17 cellular contexts compared by ENCODE assay signal in genomic region chr1:54267815-54268551, GRCh38.
A peak's percentile ranks its signal among the peaks of the same experiment; 100 is the strongest.
DNase-seq lines count a peak whose midpoint lies in the region; ATAC-seq, FAIRE-seq and TF ChIP-seq lines count a peak whose summit lies in the region.
"Had no signal": no experiment of that assay in that cellular context is flagged by ENCODE, and none has a peak within 500 bp of the region (broad histone marks: within the 10 kb centered on the region; RNA-seq: fewer than 3 reads in every experiment).

No MANE protein-coding gene starts in this region.

- no peaks in the 10 kb centered on the region for H3K79me2 ChIP-seq in GM12878 (ENCODE audit: control insufficient read depth, insufficient read depth, low read length)

- TF ChIP-seq CTCF in right atrium auricular region (IDR thresholded peaks at IDR 0.05), result no peak
- TF ChIP-seq CTCF in GM12878 (IDR thresholded peaks at IDR 0.05 in 2 of 3, conservative IDR thresholded peaks at IDR 0.05 in 1 of 3; ENCODE audit: control insufficient read depth in 2 of 3, extremely low read depth in 1 of 3, insufficient read depth in 1 of 3, low read depth in 3 of 3, low read length in 3 of 3), result no peak
- no peak for TF ChIP-seq CTCF in vagina (IDR thresholded peaks at IDR 0.05)

- H3K9me3 ChIP-seq in right atrium auricular region, result no peaks in the 10 kb centered on the region
- no peaks in the 10 kb centered on the region for H3K9me3 ChIP-seq in GM12878 (replicated peaks; ENCODE audit: control insufficient read depth, insufficient read depth, low read length)
- no peaks in the 10 kb centered on the region for H3K9me3 ChIP-seq in vagina
- H3K9me3 ChIP-seq: A549, MG63 had no signal

- BruUV-seq in GM12878 (replicated peaks; lab: Mats Ljungman, UMichigan), result TSS peak; percentile 23

- H3K4me3 ChIP-seq in right atrium auricular region (no peak overlapping the region), GM12878 (no peak overlapping the region), vagina (no peak overlapping the region)
- H3K4me3 ChIP-seq: A549, MG63 had no signal

- 87% methylated on average over 15 of the region's 15 CpGs for WGBS in GM12878 (ENCODE audit: insufficient coverage, insufficient replicate concordance, low lambda C conversion rate, missing lambda C conversion rate)

- no peaks in the 10 kb centered on the region for H3K27me3 ChIP-seq in right atrium auricular region
- no peaks in the 10 kb centered on the region for H3K27me3 ChIP-seq in GM12878 (replicated peaks in 1 of 2; ENCODE audit: control insufficient read depth in 2 of 2, insufficient read depth in 2 of 2, low read length in 1 of 2)
- no peaks in the 10 kb centered on the region for H3K27me3 ChIP-seq in vagina
- H3K27me3 ChIP-seq: MG63 had no signal

- H2AFZ ChIP-seq in GM12878 (ENCODE audit: control insufficient read depth, low read depth, low read length), result no peak overlapping the region

- CTCF ChIA-PET in GM12878 (lab: Yijun Ruan, JAX), result interaction anchor here (2.1 kb wide), 1 partner anchor 221 kb away, joined by 7 read pairs; no protein-coding TSS in a partner anchor

- SMC1A ChIA-PET in GM12878 (lab: Charles Lee; ENCODE audit: uncharacterized antibody, unreplicated experiment), result no interaction called here

- no peak overlapping the region for H3K9ac ChIP-seq in GM12878 (ENCODE audit: control insufficient read depth, insufficient read depth, low read length)

- TF ChIP-seq EP300 in GM12878 (IDR thresholded peaks at IDR 0.05; ENCODE audit: borderline replicate concordance in 1 of 2, control insufficient read depth in 1 of 2, low read depth in 2 of 2, low read length in 2 of 2), result no peak

- no peak overlapping the region for H3K27ac ChIP-seq in right atrium auricular region
- H3K27ac ChIP-seq in GM12878 (ENCODE audit: control insufficient read depth, insufficient read depth), result no peak overlapping the region
- peak overlapping the region; percentile 24 for H3K27ac ChIP-seq in vagina
- H3K27ac ChIP-seq: A549 had no signal

- in situ Hi-C loops in GM12878 (cut with MboI), result no loop called here

- no peak for ATAC-seq in Right ventricle myocardium inferior
- no peak for ATAC-seq in GM12878
- no peak for ATAC-seq in HG02798 (IDR thresholded peaks at IDR 0.05; ENCODE audit: poor library complexity, unreplicated experiment)
- no peak for ATAC-seq in HG02588 (IDR thresholded peaks at IDR 0.05; ENCODE audit: unreplicated experiment)
- ATAC-seq: A549, Panc1 had no signal

- H4K20me1 ChIP-seq in GM12878 (ENCODE audit: control insufficient read depth, insufficient read depth), result no peaks in the 10 kb centered on the region; the same call in 1 of the 2 replicates

- RAD21 ChIA-PET in GM12878 (lab: Charles Lee; ENCODE audit: unreplicated experiment), result no interaction called here

- H3K36me3 ChIP-seq in right atrium auricular region, result no peaks in the 10 kb centered on the region
- H3K36me3 ChIP-seq in GM12878 (ENCODE audit: control insufficient read depth in 2 of 2, insufficient read depth in 2 of 2, low read length in 1 of 2), result peaks cover 0 to 3% of the 10 kb centered on the region in 2 experiments; a peak in 2 of 4 replicates
- H3K36me3 ChIP-seq in vagina, result no peaks in the 10 kb centered on the region
- H3K36me3 ChIP-seq: MG63 had no signal

- DNase-seq in Right ventricle myocardium inferior (ENCODE audit: missing footprints) (peak; percentile 33), right atrium auricular region (ENCODE audit: low spot score) (no peak), GM12878 (ENCODE audit: low read depth, low spot score) (no peak), left kidney (ENCODE audit: low read depth, low spot score) (peak; percentile 48), vagina (ENCODE audit: extremely low spot score in 2 of 2) (no peak), NCI-H524 treated with DMSO at 0.1 percent for 48 hours (lab: John Stamatoyannopoulos, UW) (no peak)
- DNase-seq: CD4-positive, alpha-beta memory T cell; EL; H7; MG63; NCI-H1092 treated with DMSO at 0.1 percent for 48 hours; NCI-H2081 treated with DMSO at 0.1 percent for 48 hours had no signal

- intact Hi-C loops in Right ventricle myocardium inferior (cut with DNase I) (no loop called here), GM12878 (cut with micrococcal nuclease; ENCODE audit: unreplicated experiment) (no loop called here), vagina (cut with DNase I) (no loop called here)

- no peak for TF ChIP-seq POLR2A in GM12878 (IDR thresholded peaks at IDR 0.05; ENCODE audit: low read depth, low read length)
- TF ChIP-seq POLR2A in vagina (IDR thresholded peaks at IDR 0.05), result no peak

- H3K4me2 ChIP-seq in GM12878 (ENCODE audit: control insufficient read depth, insufficient read depth), result no peak overlapping the region
- H3K4me2 ChIP-seq: A549 had no signal

- TF ChIP-seq RAD21 in GM12878 (IDR thresholded peaks at IDR 0.05; ENCODE audit: insufficient read depth, low read depth, low read length), result no peak

- POLR2A ChIA-PET in GM12878 (lab: Charles Lee), result no interaction called here

- no peak for FAIRE-seq in GM12878 (lab: Jason Lieb, UNC)
- FAIRE-seq: A549, HTR-8/SVneo had no signal

- H3K4me1 ChIP-seq in right atrium auricular region (peaks cover 0 to 31% of the 10 kb centered on the region in 2 donors), GM12878 (ENCODE audit: control insufficient read depth, insufficient read depth, low read length) (no peaks in the 10 kb centered on the region), vagina (peaks cover 50% of the 10 kb centered on the region)
- H3K4me1 ChIP-seq: A549 had no signal

TF ChIP-seq in GM12878, 131 proteins besides CTCF, POLR2A, EP300 and RAD21 (continues in another document):
- TF ChIP-seq ZBTB11 (CRISPR knock-in tag; IDR thresholded peaks at IDR 0.05), result no peak
- TF ChIP-seq CHD2 (IDR thresholded peaks at IDR 0.05; ENCODE audit: borderline replicate concordance, low read depth, low read length), result no peak
- TF ChIP-seq SREBF1 (IDR thresholded peaks at IDR 0.05; ENCODE audit: low read length), result no peak
- TF ChIP-seq SRF (IDR thresholded peaks at IDR 0.05; ENCODE audit: low read depth in 2 of 2, low read length in 2 of 2), result no peak
- TF ChIP-seq E4F1 (IDR thresholded peaks at IDR 0.05; ENCODE audit: borderline replicate concordance, partially characterized antibody), result no peak

Comparison
In these comparisons a context has a peak if more than half of its experiments do, and no peak if none do; other contexts are left out.
1. DNase-seq: peak in Right ventricle myocardium inferior (single experiment) and left kidney (single experiment); none in right atrium auricular region (single experiment), GM12878 (single experiment), vagina (0 of 2) and NCI-H524 treated with DMSO at 0.1 percent for 48 hours (single experiment).